8 cellular contexts compared by ENCODE assay signal in genomic region chr6:28225056-28225834, GRCh38. TPM values are rescaled to one million over a fixed set of nuclear protein-coding genes. Genes with fewer than 3 reads are reported as not detected.
DNase-seq lines count a peak whose midpoint lies in the region; ATAC-seq and TF ChIP-seq lines count a peak whose summit lies in the region.

Gene ZSCAN9 (plus strand): TSS chr6:28225275. CDS start chr6:28227085, 1,810 bp downstream.

- peaks cover 12% of the 10 kb centered on the region for H3K4me1 ChIP-seq in CD4-positive, CD25-positive, alpha-beta regulatory T cell (ENCODE audit: control insufficient read depth, insufficient read depth, low read length, poor library complexity, severe bottlenecking)

- DNase-seq in CD4-positive, CD25-positive, alpha-beta regulatory T cell, result peak in 2 of 3 donors; percentile 15 to 68
- DNase-seq in NCI-H345 treated with DMSO at 0.1 percent for 48 hours (lab: John Stamatoyannopoulos, UW; ENCODE audit: unreplicated experiment) (peak; percentile 49), erythroblast (lab: John Stamatoyannopoulos, UW) (peak; percentile 80 to 85), midbrain (lab: John Stamatoyannopoulos, UW) (peak; percentile 74)
- peak; percentile 54 for DNase-seq in activated CD8-positive, alpha-beta T cell treated with anti-CD3 and anti-CD28 coated beads, Interleukin-2, amount 10 ng/mL, durations not matched to agents 7 days and 5 days
- DNase-seq in stimulated activated naive CD8-positive, alpha-beta T cell treated with anti-CD3 and anti-CD28 coated beads, Interleukin-15, amount 100 ng/mL, for 72 hours, result peak; percentile 46 to 58

- peaks cover 0 to 4% (median 0%) of the 10 kb centered on the region in 7 donors for H3K9me3 Mint-ChIP-seq in CD4-positive, CD25-positive, alpha-beta regulatory T cell
- no peaks in the 10 kb centered on the region for H3K9me3 Mint-ChIP-seq in activated CD8-positive, alpha-beta T cell treated with anti-CD3 and anti-CD28 coated beads, Interleukin-2, amount 10 ng/mL, durations not matched to agents 7 days and 5 days (ENCODE audit: insufficient read depth)
- no peaks in the 10 kb centered on the region for H3K9me3 Mint-ChIP-seq in stimulated activated naive CD8-positive, alpha-beta T cell treated with anti-CD3 and anti-CD28 coated beads, Interleukin-15, amount 100 ng/mL, for 72 hours

- H3K27ac ChIP-seq in CD4-positive, CD25-positive, alpha-beta regulatory T cell (ENCODE audit: insufficient read depth, low read length, poor library complexity, severe bottlenecking), result no peak within 1 kb of the TSS

- H3K9me3 ChIP-seq in CD4-positive, CD25-positive, alpha-beta regulatory T cell (ENCODE audit: control insufficient read depth in 2 of 2, low read length in 2 of 2), result peaks cover 0 to 2% of the 10 kb centered on the region in 2 experiments

- H3K27me3 Mint-ChIP-seq in CD4-positive, CD25-positive, alpha-beta regulatory T cell, result peaks cover 40% of the 10 kb centered on the region
- peaks cover 30% of the 10 kb centered on the region for H3K27me3 Mint-ChIP-seq in activated CD8-positive, alpha-beta T cell treated with anti-CD3 and anti-CD28 coated beads, Interleukin-2, amount 10 ng/mL, durations not matched to agents 7 days and 5 days (ENCODE audit: low read depth)
- H3K27me3 Mint-ChIP-seq in stimulated activated naive CD8-positive, alpha-beta T cell treated with anti-CD3 and anti-CD28 coated beads, Interleukin-15, amount 100 ng/mL, for 72 hours, result peaks cover 42% of the 10 kb centered on the region

- peaks cover 10% of the 10 kb centered on the region for H3K36me3 Mint-ChIP-seq in CD4-positive, CD25-positive, alpha-beta regulatory T cell
- H3K36me3 Mint-ChIP-seq in activated CD8-positive, alpha-beta T cell treated with anti-CD3 and anti-CD28 coated beads, Interleukin-2, amount 10 ng/mL, durations not matched to agents 7 days and 5 days (ENCODE audit: low read depth), result peaks cover 17% of the 10 kb centered on the region

- H3K4me3 ChIP-seq in CD4-positive, CD25-positive, alpha-beta regulatory T cell (ENCODE audit: low read depth, low read length), result peak within 1 kb of the TSS; percentile 80

- TF ChIP-seq POLR2A in GM19099 (IDR thresholded peaks at IDR 0.05; ENCODE audit: extremely low read depth, insufficient read length, low read depth) (peak; percentile 85), erythroblast (IDR thresholded peaks at IDR 0.05; ENCODE audit: low read length) (peak; percentile 64)

- ATAC-seq in CD4-positive, CD25-positive, alpha-beta regulatory T cell (ENCODE audit: low read depth in 2 of 2), result peak; percentile 72
- peak; percentile 94 for ATAC-seq in HG03280 (IDR thresholded peaks at IDR 0.05; ENCODE audit: unreplicated experiment)
- peak; percentile 79 for ATAC-seq in activated CD8-positive, alpha-beta T cell treated with anti-CD3 and anti-CD28 coated beads, Interleukin-2, amount 10 ng/mL, durations not matched to agents 7 days and 5 days
- peak; percentile 89 for ATAC-seq in stimulated activated naive CD8-positive, alpha-beta T cell treated with anti-CD3 and anti-CD28 coated beads, Interleukin-15, amount 100 ng/mL, for 72 hours

- peaks cover 4% of the 10 kb centered on the region for H3K36me3 ChIP-seq in CD4-positive, CD25-positive, alpha-beta regulatory T cell (ENCODE audit: control insufficient read depth, insufficient read depth, low read length)

- peaks cover 25% of the 10 kb centered on the region for H3K27me3 ChIP-seq in CD4-positive, CD25-positive, alpha-beta regulatory T cell (ENCODE audit: control insufficient read depth, insufficient read depth, low read length)

- CTCF ChIA-PET in activated CD8-positive, alpha-beta T cell treated with anti-CD3 and anti-CD28 coated beads, Interleukin-2, amount 10 ng/mL, durations not matched to agents 7 days and 5 days (lab: Charles Lee), result no interaction called here

- POLR2A ChIA-PET in activated CD8-positive, alpha-beta T cell treated with anti-CD3 and anti-CD28 coated beads, Interleukin-2, amount 10 ng/mL, durations not matched to agents 7 days and 5 days (lab: Charles Lee), result no interaction called here

- peak within 1 kb of the TSS; percentile 80 to 96 (median 89) for H3K27ac Mint-ChIP-seq in CD4-positive, CD25-positive, alpha-beta regulatory T cell
- peak within 1 kb of the TSS; percentile 58 for H3K27ac Mint-ChIP-seq in activated CD8-positive, alpha-beta T cell treated with anti-CD3 and anti-CD28 coated beads, Interleukin-2, amount 10 ng/mL, durations not matched to agents 7 days and 5 days
- H3K27ac Mint-ChIP-seq in stimulated activated naive CD8-positive, alpha-beta T cell treated with anti-CD3 and anti-CD28 coated beads, Interleukin-15, amount 100 ng/mL, for 72 hours, result peak within 1 kb of the TSS; percentile 91 to 92

- H3K4me1 Mint-ChIP-seq in CD4-positive, CD25-positive, alpha-beta regulatory T cell, result peaks cover 8 to 31% (median 24%) of the 10 kb centered on the region in 4 donors
- H3K4me1 Mint-ChIP-seq in activated CD8-positive, alpha-beta T cell treated with anti-CD3 and anti-CD28 coated beads, Interleukin-2, amount 10 ng/mL, durations not matched to agents 7 days and 5 days (ENCODE audit: low read depth), result peaks cover 35% of the 10 kb centered on the region
- peaks cover 8% of the 10 kb centered on the region for H3K4me1 Mint-ChIP-seq in stimulated activated naive CD8-positive, alpha-beta T cell treated with anti-CD3 and anti-CD28 coated beads, Interleukin-15, amount 100 ng/mL, for 72 hours

- peak within 1 kb of the TSS; percentile 91 to 96 (median 95) for H3K4me3 Mint-ChIP-seq in CD4-positive, CD25-positive, alpha-beta regulatory T cell
- peak within 1 kb of the TSS; percentile 80 for H3K4me3 Mint-ChIP-seq in activated CD8-positive, alpha-beta T cell treated with anti-CD3 and anti-CD28 coated beads, Interleukin-2, amount 10 ng/mL, durations not matched to agents 7 days and 5 days
- H3K4me3 Mint-ChIP-seq in stimulated activated naive CD8-positive, alpha-beta T cell treated with anti-CD3 and anti-CD28 coated beads, Interleukin-15, amount 100 ng/mL, for 72 hours, result peak within 1 kb of the TSS; percentile 86 to 91

RNA-seq across cellular contexts. Expression of gene ZSCAN9, which starts in this region (rescaled TPM):
- 0.91 TPM for total RNA-seq in CD4-positive, CD25-positive, alpha-beta regulatory T cell
- 1 to 10 TPM; 2.4 to 6.4 (median 3.7) TPM for polyA plus RNA-seq in CD4-positive, CD25-positive, alpha-beta regulatory T cell
- total RNA-seq in activated CD8-positive, alpha-beta T cell treated with anti-CD3 and anti-CD28 coated beads, Interleukin-2, amount 10 ng/mL, durations not matched to agents 7 days and 5 days, result 1 to 10 TPM; 4.1 to 4.5 TPM
